Comparison of ENCODE assay signal across 1 cellular context in the genomic region with DNA sequence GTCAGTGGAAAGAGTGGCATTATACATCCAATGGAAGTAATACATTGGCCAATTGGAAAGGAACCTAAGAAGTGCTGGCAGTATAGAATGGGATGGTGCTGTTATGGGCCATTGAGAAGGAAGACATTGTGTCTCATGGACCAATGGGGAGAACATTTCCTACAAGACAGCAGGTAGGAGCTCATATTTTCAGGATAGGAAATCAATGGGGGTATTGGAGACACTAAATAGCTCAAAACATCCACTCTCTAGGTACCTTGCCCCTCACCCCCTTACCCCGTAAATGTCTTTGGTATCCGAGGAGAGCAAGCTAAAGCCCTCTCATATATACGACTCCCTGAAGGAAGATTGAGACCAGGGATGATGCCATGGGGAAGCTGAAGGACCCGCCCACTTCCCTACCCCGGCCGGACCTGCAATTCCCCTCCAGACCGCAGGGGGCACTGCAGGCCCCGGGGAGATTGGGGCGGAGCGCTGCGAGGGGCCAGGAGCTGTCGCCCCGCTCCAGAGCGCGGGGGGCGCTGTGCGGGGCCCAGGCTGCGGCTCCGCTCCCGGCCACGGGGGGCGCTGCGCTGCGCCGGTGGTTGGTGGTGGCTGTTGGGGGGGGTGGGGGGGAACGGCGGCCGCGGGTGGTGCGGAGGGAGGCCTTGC.
TF ChIP-seq lines count a peak whose summit lies in the region.

A gene with protein sequence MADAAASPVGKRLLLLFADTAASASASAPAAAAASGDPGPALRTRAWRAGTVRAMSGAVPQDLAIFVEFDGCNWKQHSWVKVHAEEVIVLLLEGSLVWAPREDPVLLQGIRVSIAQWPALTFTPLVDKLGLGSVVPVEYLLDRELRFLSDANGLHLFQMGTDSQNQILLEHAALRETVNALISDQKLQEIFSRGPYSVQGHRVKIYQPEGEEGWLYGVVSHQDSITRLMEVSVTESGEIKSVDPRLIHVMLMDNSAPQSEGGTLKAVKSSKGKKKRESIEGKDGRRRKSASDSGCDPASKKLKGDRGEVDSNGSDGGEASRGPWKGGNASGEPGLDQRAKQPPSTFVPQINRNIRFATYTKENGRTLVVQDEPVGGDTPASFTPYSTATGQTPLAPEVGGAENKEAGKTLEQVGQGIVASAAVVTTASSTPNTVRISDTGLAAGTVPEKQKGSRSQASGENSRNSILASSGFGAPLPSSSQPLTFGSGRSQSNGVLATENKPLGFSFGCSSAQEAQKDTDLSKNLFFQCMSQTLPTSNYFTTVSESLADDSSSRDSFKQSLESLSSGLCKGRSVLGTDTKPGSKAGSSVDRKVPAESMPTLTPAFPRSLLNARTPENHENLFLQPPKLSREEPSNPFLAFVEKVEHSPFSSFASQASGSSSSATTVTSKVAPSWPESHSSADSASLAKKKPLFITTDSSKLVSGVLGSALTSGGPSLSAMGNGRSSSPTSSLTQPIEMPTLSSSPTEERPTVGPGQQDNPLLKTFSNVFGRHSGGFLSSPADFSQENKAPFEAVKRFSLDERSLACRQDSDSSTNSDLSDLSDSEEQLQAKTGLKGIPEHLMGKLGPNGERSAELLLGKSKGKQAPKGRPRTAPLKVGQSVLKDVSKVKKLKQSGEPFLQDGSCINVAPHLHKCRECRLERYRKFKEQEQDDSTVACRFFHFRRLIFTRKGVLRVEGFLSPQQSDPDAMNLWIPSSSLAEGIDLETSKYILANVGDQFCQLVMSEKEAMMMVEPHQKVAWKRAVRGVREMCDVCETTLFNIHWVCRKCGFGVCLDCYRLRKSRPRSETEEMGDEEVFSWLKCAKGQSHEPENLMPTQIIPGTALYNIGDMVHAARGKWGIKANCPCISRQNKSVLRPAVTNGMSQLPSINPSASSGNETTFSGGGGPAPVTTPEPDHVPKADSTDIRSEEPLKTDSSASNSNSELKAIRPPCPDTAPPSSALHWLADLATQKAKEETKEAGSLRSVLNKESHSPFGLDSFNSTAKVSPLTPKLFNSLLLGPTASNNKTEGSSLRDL (N-terminal part only) (plus strand): TSS at position 615 of the 651 bp plus-strand sequence. CDS start 111 bp downstream, outside the sequence.

TF ChIP-seq in K562, 482 proteins besides CTCF, POLR2A, EP300 and RAD21 (continued from another document and continues in another):
- TF ChIP-seq, protein P1, sequence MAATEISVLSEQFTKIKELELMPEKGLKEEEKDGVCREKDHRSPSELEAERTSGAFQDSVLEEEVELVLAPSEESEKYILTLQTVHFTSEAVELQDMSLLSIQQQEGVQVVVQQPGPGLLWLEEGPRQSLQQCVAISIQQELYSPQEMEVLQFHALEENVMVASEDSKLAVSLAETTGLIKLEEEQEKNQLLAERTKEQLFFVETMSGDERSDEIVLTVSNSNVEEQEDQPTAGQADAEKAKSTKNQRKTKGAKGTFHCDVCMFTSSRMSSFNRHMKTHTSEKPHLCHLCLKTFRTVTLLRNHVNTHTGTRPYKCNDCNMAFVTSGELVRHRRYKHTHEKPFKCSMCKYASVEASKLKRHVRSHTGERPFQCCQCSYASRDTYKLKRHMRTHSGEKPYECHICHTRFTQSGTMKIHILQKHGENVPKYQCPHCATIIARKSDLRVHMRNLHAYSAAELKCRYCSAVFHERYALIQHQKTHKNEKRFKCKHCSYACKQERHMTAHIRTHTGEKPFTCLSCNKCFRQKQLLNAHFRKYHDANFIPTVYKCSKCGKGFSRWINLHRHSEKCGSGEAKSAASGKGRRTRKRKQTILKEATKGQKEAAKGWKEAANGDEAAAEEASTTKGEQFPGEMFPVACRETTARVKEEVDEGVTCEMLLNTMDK (IDR thresholded peaks at IDR 0.05; ENCODE audit: borderline replicate concordance, insufficient read depth, low read depth, low read length, poor library complexity, severe bottlenecking) = peak; percentile 100
- TF ChIP-seq ZNF584 (CRISPR knock-in tag; IDR thresholded peaks at IDR 0.05; ENCODE audit: low read depth) (no peak), ZBTB26 (CRISPR knock-in tag; IDR thresholded peaks at IDR 0.05) (no peak), IRF9 (tag; IDR thresholded peaks at IDR 0.05) (no peak), BRCA1 (IDR thresholded peaks at IDR 0.05) (no peak), BRCA1 (CRISPR knock-in tag; IDR thresholded peaks at IDR 0.05) (no peak), SRF (CRISPR knock-in tag; IDR thresholded peaks at IDR 0.05) (peak in 1 of 2 experiments; percentile 49; a peak in 1 of 4 replicates), SNRNP70 (optimal IDR thresholded peaks at IDR 0.05; ENCODE audit: low read depth, low read length) (no peak), C11orf30 (IDR thresholded peaks at IDR 0.05; ENCODE audit: low read depth) (0 out of 2 replicates have a peak, but pooled peaks have one; percentile 7), TEAD1 (CRISPR knock-in tag; IDR thresholded peaks at IDR 0.05) (no peak), PHB2 (IDR thresholded peaks at IDR 0.05; ENCODE audit: low read depth) (no peak), HEY1 (CRISPR knock-in tag; IDR thresholded peaks at IDR 0.05; ENCODE audit: borderline replicate concordance) (no peak), SRSF7 (optimal IDR thresholded peaks at IDR 0.05; ENCODE audit: low read depth, low read length) (no peak), BHLHE40 (IDR thresholded peaks at IDR 0.05; ENCODE audit: low read length) (0 out of 2 replicates have a peak, but pooled peaks have one; percentile 45), ZNF197 (CRISPR knock-in tag; IDR thresholded peaks at IDR 0.05; ENCODE audit: low read depth) (no peak), RBM14 (IDR thresholded peaks at IDR 0.05; ENCODE audit: borderline replicate concordance, insufficient read depth, low read depth, low read length) (0 out of 2 replicates have a peak, but pooled peaks have one; percentile 85), ZBTB40 (IDR thresholded peaks at IDR 0.05) (no peak), ZBTB40 (CRISPR knock-in tag; IDR thresholded peaks at IDR 0.05) (no peak), TFAM (CRISPR knock-in tag; conservative IDR thresholded peaks at IDR 0.05) (no peak), GTF2F1 (IDR thresholded peaks at IDR 0.05; ENCODE audit: low read depth, low read length) (0 out of 2 replicates have a peak, but pooled peaks have one; percentile 17), TEAD4 (IDR thresholded peaks at IDR 0.05; ENCODE audit: low read length) (peak; percentile 35; the same call in 1 of the 2 replicates), TEAD4 (CRISPR knock-in tag; IDR thresholded peaks at IDR 0.05; ENCODE audit: borderline replicate concordance) (no peak), RFX1 (IDR thresholded peaks at IDR 0.05) (no peak), HDAC1 (IDR thresholded peaks at IDR 0.05) (no peak)
- TF ChIP-seq, protein P2, sequence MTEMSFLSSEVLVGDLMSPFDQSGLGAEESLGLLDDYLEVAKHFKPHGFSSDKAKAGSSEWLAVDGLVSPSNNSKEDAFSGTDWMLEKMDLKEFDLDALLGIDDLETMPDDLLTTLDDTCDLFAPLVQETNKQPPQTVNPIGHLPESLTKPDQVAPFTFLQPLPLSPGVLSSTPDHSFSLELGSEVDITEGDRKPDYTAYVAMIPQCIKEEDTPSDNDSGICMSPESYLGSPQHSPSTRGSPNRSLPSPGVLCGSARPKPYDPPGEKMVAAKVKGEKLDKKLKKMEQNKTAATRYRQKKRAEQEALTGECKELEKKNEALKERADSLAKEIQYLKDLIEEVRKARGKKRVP (CRISPR knock-in tag; IDR thresholded peaks at IDR 0.05) = no peak
- TF ChIP-seq, protein P3, sequence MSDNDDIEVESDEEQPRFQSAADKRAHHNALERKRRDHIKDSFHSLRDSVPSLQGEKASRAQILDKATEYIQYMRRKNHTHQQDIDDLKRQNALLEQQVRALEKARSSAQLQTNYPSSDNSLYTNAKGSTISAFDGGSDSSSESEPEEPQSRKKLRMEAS (CRISPR knock-in tag; IDR thresholded peaks at IDR 0.05) = no peak; the same call in 1 of the 2 replicates
- TF ChIP-seq, protein P4, sequence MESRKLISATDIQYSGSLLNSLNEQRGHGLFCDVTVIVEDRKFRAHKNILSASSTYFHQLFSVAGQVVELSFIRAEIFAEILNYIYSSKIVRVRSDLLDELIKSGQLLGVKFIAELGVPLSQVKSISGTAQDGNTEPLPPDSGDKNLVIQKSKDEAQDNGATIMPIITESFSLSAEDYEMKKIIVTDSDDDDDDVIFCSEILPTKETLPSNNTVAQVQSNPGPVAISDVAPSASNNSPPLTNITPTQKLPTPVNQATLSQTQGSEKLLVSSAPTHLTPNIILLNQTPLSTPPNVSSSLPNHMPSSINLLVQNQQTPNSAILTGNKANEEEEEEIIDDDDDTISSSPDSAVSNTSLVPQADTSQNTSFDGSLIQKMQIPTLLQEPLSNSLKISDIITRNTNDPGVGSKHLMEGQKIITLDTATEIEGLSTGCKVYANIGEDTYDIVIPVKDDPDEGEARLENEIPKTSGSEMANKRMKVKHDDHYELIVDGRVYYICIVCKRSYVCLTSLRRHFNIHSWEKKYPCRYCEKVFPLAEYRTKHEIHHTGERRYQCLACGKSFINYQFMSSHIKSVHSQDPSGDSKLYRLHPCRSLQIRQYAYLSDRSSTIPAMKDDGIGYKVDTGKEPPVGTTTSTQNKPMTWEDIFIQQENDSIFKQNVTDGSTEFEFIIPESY (CRISPR knock-in tag; IDR thresholded peaks at IDR 0.05) = peak; percentile 87
